8 cellular contexts compared by ENCODE assay signal in genomic region chr19:8512115-8512967, GRCh38. TPM values are rescaled to one million over a fixed set of nuclear protein-coding genes. Genes with fewer than 3 reads are reported as not detected.
DNase-seq lines count a peak whose midpoint lies in the region; ATAC-seq, FAIRE-seq and TF ChIP-seq lines count a peak whose summit lies in the region.

No MANE protein-coding gene starts in this region.

- H3K18ac ChIP-seq in H1 (ENCODE audit: extremely low read depth, low read length): peak overlapping the region; percentile 65

- H2BK15ac ChIP-seq in H1 (ENCODE audit: low read length): peak overlapping the region; percentile 90

- WGBS in H1 (ENCODE audit: extremely low coverage in 1 of 2, insufficient coverage in 1 of 2, insufficient read length in 1 of 2, insufficient replicate concordance in 2 of 2, low coverage in 1 of 2, low lambda C conversion rate in 2 of 2, missing lambda C conversion rate in 1 of 2), 2 experiments: 83% methylated on average over 22 of the region's 22 CpGs; no CpG with 5 or more reads in 1 of the 2 experiments
- 84 to 91% (median 85%) methylated on average over 21 to 22 of the region's 22 CpGs for WGBS in spleen, 5 donors
- WGBS in lower leg skin, 2 donors: 70 to 79% methylated on average over 20 to 22 of the region's 22 CpGs

- H3K4me2 ChIP-seq in PC-3 (ENCODE audit: low read length) (peak overlapping the region; percentile 78), H1 (ENCODE audit: insufficient read depth in 1 of 2, low read depth in 2 of 2, low read length in 2 of 2) (peak overlapping the region; percentile 43 to 69)

- no peak overlapping the region for H2BK120ac ChIP-seq in H1 (replicated peaks; ENCODE audit: low read depth, low read length)

- peak overlapping the region; percentile 38; the same call in 1 of the 2 replicates for H4K8ac ChIP-seq in H1 (ENCODE audit: extremely low read depth, insufficient read depth, low read length)

- no peak overlapping the region for H3K9ac ChIP-seq in PC-3 (ENCODE audit: low read length)
- H3K9ac ChIP-seq in H1 (replicated peaks in 1 of 4; ENCODE audit: extremely low read depth in 1 of 4, low read depth in 3 of 4, low read length in 3 of 4): peak overlapping the region in 1 of 4 experiments; percentile 44; a peak in 2 of 7 replicates

- no peak overlapping the region for H2BK20ac ChIP-seq in H1 (ENCODE audit: low read length)

- H3K9me2 ChIP-seq in PC-3 (replicated peaks; ENCODE audit: low read length): no peaks in the 10 kb centered on the region

- H3F3A ChIP-seq in PC-3 (ENCODE audit: low read length, unreplicated experiment): no peaks in the 10 kb centered on the region

- peak overlapping the region; percentile 21 for H4K5ac ChIP-seq in H1 (ENCODE audit: insufficient read length, low read depth, low read length)

- CTCF ChIA-PET in PC-3 (lab: Charles Lee) (interaction anchor here (0.5 kb wide), 1 partner anchor 41 kb away, joined by 5 read pairs; no protein-coding TSS in a partner anchor), H1 (lab: Charles Lee; ENCODE audit: partially characterized antibody) (interaction anchor here (0.6 to 1.8 kb wide), 6 partner anchors 12 to 1097 kb away, joined by 3 to 15 read pairs (median 4); no protein-coding TSS in a partner anchor)

- ATAC-seq in activated T-cell treated with anti-CD3 and anti-CD28 coated beads, Interleukin-2, amount 50 U/mL, for 72 hours (replicated peaks in 1 of 2): no peak
- no peak for ATAC-seq in activated T-cell treated with anti-CD3 and anti-CD28 coated beads, Interleukin-2, amount 50 U/mL, for 4 hours
- ATAC-seq in PC-3 (no peak), HG03095 (IDR thresholded peaks at IDR 0.05; ENCODE audit: unreplicated experiment) (no peak), GM21367 (IDR thresholded peaks at IDR 0.05; ENCODE audit: unreplicated experiment) (no peak)

- DNase-seq in activated T-cell treated with anti-CD3 and anti-CD28 coated beads, Interleukin-2, amount 50 U/mL, for 72 hours: peak; percentile 43
- no peak for DNase-seq in activated T-cell treated with anti-CD3 and anti-CD28 coated beads, Interleukin-2, amount 50 U/mL, for 4 hours
- DNase-seq in PC-3: peak; percentile 61
- peak; percentile 58 to 84 for DNase-seq in H1 (ENCODE audit: low read depth in 1 of 2, low spot score in 2 of 2)
- DNase-seq in spleen: no peak
- no peak for DNase-seq in lower leg skin (ENCODE audit: low spot score in 2 of 2)

- BruUV-seq in PC-3 (replicated peaks; lab: Mats Ljungman, UMichigan): no TSS peak

- peaks cover 4% of the 10 kb centered on the region; the same call in 1 of the 2 replicates for H3K23me2 ChIP-seq in H1 (ENCODE audit: low read depth, low read length)

- peak overlapping the region; percentile 88 for H2BK12ac ChIP-seq in H1 (ENCODE audit: low read depth, low read length)

- no peaks in the 10 kb centered on the region for H4K20me1 ChIP-seq in PC-3 (ENCODE audit: low read length)
- no peaks in the 10 kb centered on the region for H4K20me1 ChIP-seq in H1 (replicated peaks in 1 of 2; ENCODE audit: control insufficient read depth in 1 of 2, insufficient read depth in 2 of 2, low read length in 2 of 2)

- H2BK5ac ChIP-seq in H1 (ENCODE audit: low read depth, low read length): peak overlapping the region; percentile 91

- no peak for TF ChIP-seq RAD21 in H1 (IDR thresholded peaks at IDR 0.05 in 1 of 2, conservative IDR thresholded peaks at IDR 0.05 in 1 of 2; ENCODE audit: low read depth in 2 of 2, low read length in 2 of 2)

- H3K56ac ChIP-seq in H1 (replicated peaks; ENCODE audit: insufficient read length, low read depth, low read length): no peak overlapping the region

- H3K4me3 Mint-ChIP-seq in activated T-cell treated with anti-CD3 and anti-CD28 coated beads, Interleukin-2, amount 50 U/mL, for 72 hours: peak overlapping the region; percentile 61 to 86
- H3K4me3 Mint-ChIP-seq in activated T-cell treated with anti-CD3 and anti-CD28 coated beads, Interleukin-2, amount 50 U/mL, for 4 hours: no peak overlapping the region

- H3K27ac Mint-ChIP-seq in activated T-cell treated with anti-CD3 and anti-CD28 coated beads, Interleukin-2, amount 50 U/mL, for 72 hours: no peak overlapping the region

- TF ChIP-seq POLR2A in H1 (IDR thresholded peaks at IDR 0.05; ENCODE audit: control extremely low read depth in 1 of 2, low read depth in 2 of 2, low read length in 2 of 2) (no peak), spleen (IDR thresholded peaks at IDR 0.05) (no peak), lower leg skin (IDR thresholded peaks at IDR 0.05) (no peak)

- H3K27me3 ChIP-seq in PC-3 (ENCODE audit: low read length) (no peaks in the 10 kb centered on the region), H1 (replicated peaks in 1 of 4; ENCODE audit: control insufficient read depth in 3 of 4, extremely low read depth in 1 of 4, insufficient read depth in 3 of 4, low read length in 3 of 4) (no peaks in the 10 kb centered on the region), spleen (replicated peaks in 1 of 7) (no peaks in the 10 kb centered on the region)

- peaks cover 0 to 2% of the 10 kb centered on the region in 2 donors for H3K36me3 Mint-ChIP-seq in activated T-cell treated with anti-CD3 and anti-CD28 coated beads, Interleukin-2, amount 50 U/mL, for 72 hours (ENCODE audit: insufficient read depth in 2 of 2)
- H3K36me3 Mint-ChIP-seq in activated T-cell treated with anti-CD3 and anti-CD28 coated beads, Interleukin-2, amount 50 U/mL, for 4 hours (ENCODE audit: insufficient read depth): no peaks in the 10 kb centered on the region

- H3K4me1 ChIP-seq in PC-3 (ENCODE audit: insufficient read depth, low read length): peaks cover 9% of the 10 kb centered on the region
- H3K4me1 ChIP-seq in H1 (replicated peaks in 1 of 4; ENCODE audit: control insufficient read depth in 3 of 4, insufficient read depth in 4 of 4, low read length in 3 of 4): peaks cover 0 to 14% (median 8%) of the 10 kb centered on the region in 4 experiments; a peak in 6 of 7 replicates
- peaks cover 20 to 62% (median 50%) of the 10 kb centered on the region in 6 donors for H3K4me1 ChIP-seq in spleen

- peak overlapping the region; percentile 62 for H4K91ac ChIP-seq in H1 (replicated peaks; ENCODE audit: insufficient read length, low read length)

- no peak overlapping the region for H3K4me3 ChIP-seq in PC-3 (ENCODE audit: low read length)
- peak overlapping the region in 2 of 4 experiments; percentile 26 to 76; a peak in 3 of 8 replicates for H3K4me3 ChIP-seq in H1 (ENCODE audit: extremely low read depth in 1 of 4, insufficient read depth in 2 of 4, low read depth in 3 of 4, low read length in 4 of 4)
- peak overlapping the region in 1 of 8 donors; percentile 71 for H3K4me3 ChIP-seq in spleen
- H3K4me3 ChIP-seq in lower leg skin (ENCODE audit: low read depth, poor library complexity, severe bottlenecking): no peak overlapping the region

- H3K36me3 ChIP-seq in PC-3 (ENCODE audit: low read depth, low read length) (no peaks in the 10 kb centered on the region), H1 (ENCODE audit: control insufficient read depth in 2 of 4, insufficient read depth in 4 of 4, low read length in 3 of 4) (peaks cover 0 to 9% (median 0%) of the 10 kb centered on the region in 4 experiments; a peak in 2 of 8 replicates), spleen (peaks cover 0 to 32% (median 5%) of the 10 kb centered on the region in 6 donors)

- H3K27ac ChIP-seq in PC-3 (ENCODE audit: low read length) (no peak overlapping the region), H1 (ENCODE audit: low read depth, low read length) (0 out of 2 replicates have a peak overlapping the region, but pooled peaks have one; percentile 21), spleen (peak overlapping the region; percentile 96 to 99 (median 98))

- intact Hi-C loops in PC-3 (cut with micrococcal nuclease) (no loop called here), spleen (cut with DNase I; ENCODE audit: low total_unique reads) (loop anchor here (10.0 kb wide), 1 partner anchor 158 kb away; no protein-coding TSS in a partner anchor), lower leg skin (cut with DNase I; ENCODE audit: low total_unique reads) (no loop called here)

- H3K79me1 ChIP-seq in H1 (ENCODE audit: low read depth, low read length): peaks cover 3% of the 10 kb centered on the region; the same call in 1 of the 2 replicates

- FAIRE-seq in H1 (lab: Jason Lieb, UNC): peak; percentile 84

- peak overlapping the region; percentile 70 for H2AK5ac ChIP-seq in H1 (ENCODE audit: low read depth, low read length)

- peak overlapping the region; percentile 32 for H3K4ac ChIP-seq in H1 (replicated peaks; ENCODE audit: insufficient read length, low read depth, low read length)

- H3K9me3 ChIP-seq in PC-3 (ENCODE audit: low read length) (no peaks in the 10 kb centered on the region), H1 (ENCODE audit: insufficient read depth in 2 of 2, low read depth in 1 of 2, low read length in 1 of 2) (no peaks in the 10 kb centered on the region), spleen (no peaks in the 10 kb centered on the region)

- no peaks in the 10 kb centered on the region for H3K9me3 Mint-ChIP-seq in activated T-cell treated with anti-CD3 and anti-CD28 coated beads, Interleukin-2, amount 50 U/mL, for 72 hours
- H3K9me3 Mint-ChIP-seq in activated T-cell treated with anti-CD3 and anti-CD28 coated beads, Interleukin-2, amount 50 U/mL, for 4 hours: no peaks in the 10 kb centered on the region

- no peaks in the 10 kb centered on the region for H3K27me3 Mint-ChIP-seq in activated T-cell treated with anti-CD3 and anti-CD28 coated beads, Interleukin-2, amount 50 U/mL, for 72 hours (ENCODE audit: low read depth)
- H3K27me3 Mint-ChIP-seq in activated T-cell treated with anti-CD3 and anti-CD28 coated beads, Interleukin-2, amount 50 U/mL, for 4 hours (ENCODE audit: low read depth): no peaks in the 10 kb centered on the region

- POLR2A ChIA-PET in PC-3 (lab: Charles Lee; ENCODE audit: unreplicated experiment): interaction anchor here (1.8 kb wide), 1 partner anchor 99 kb away, joined by 11 read pairs; the partner anchor contains the start of gene MARCHF2
- POLR2A ChIA-PET in H1 (lab: Charles Lee; ENCODE audit: partially characterized antibody): interaction anchor here (0.6 to 4.5 kb wide), 11 partner anchors 8 to 159 kb away, joined by 3 to 73 read pairs (median 4); no protein-coding TSS in a partner anchor

- H3K23ac ChIP-seq in H1 (ENCODE audit: insufficient read length): no peak overlapping the region

- no peak for TF ChIP-seq EP300 in H1 (IDR thresholded peaks at IDR 0.05; ENCODE audit: borderline replicate concordance in 1 of 2, low read depth in 2 of 2, low read length in 2 of 2)

- H2AFZ ChIP-seq in PC-3 (ENCODE audit: low read length): no peak overlapping the region
- no peak overlapping the region for H2AFZ ChIP-seq in H1 (ENCODE audit: low read length)

- H3K79me2 ChIP-seq in PC-3 (ENCODE audit: low read length) (no peaks in the 10 kb centered on the region), H1 (ENCODE audit: control insufficient read depth in 1 of 2, insufficient read depth in 2 of 2, low read length in 2 of 2) (no peaks in the 10 kb centered on the region)

- H3K14ac ChIP-seq in H1 (ENCODE audit: insufficient read length): no peak overlapping the region

- TF ChIP-seq CTCF in PC-3 (conservative IDR thresholded peaks at IDR 0.05; ENCODE audit: low read depth, low read length): no peak
- no peak for TF ChIP-seq CTCF in H1 (IDR thresholded peaks at IDR 0.05; ENCODE audit: control extremely low read depth in 1 of 3, insufficient read depth in 1 of 3, low read depth in 1 of 3, low read length in 3 of 3)
- no peak for TF ChIP-seq CTCF in spleen (IDR thresholded peaks at IDR 0.05 in 8 of 11, conservative IDR thresholded peaks at IDR 0.05 in 3 of 11)
- no peak for TF ChIP-seq CTCF in lower leg skin (IDR thresholded peaks at IDR 0.05)

- peaks cover 49% of the 10 kb centered on the region for H3K4me1 Mint-ChIP-seq in activated T-cell treated with anti-CD3 and anti-CD28 coated beads, Interleukin-2, amount 50 U/mL, for 72 hours (ENCODE audit: low read depth)
- H3K4me1 Mint-ChIP-seq in activated T-cell treated with anti-CD3 and anti-CD28 coated beads, Interleukin-2, amount 50 U/mL, for 4 hours (ENCODE audit: low read depth): peaks cover 38% of the 10 kb centered on the region

RNA-seq across cellular contexts. Expression of gene ZNF414, which starts 1.6 kb away (rescaled TPM):
- total RNA-seq in activated T-cell treated with anti-CD3 and anti-CD28 coated beads, Interleukin-2, amount 50 U/mL, for 72 hours: 10 to 100 TPM; 25.7 to 29.9 TPM
- 10 to 100 TPM; 27.8 to 31.2 (median 29.4) TPM for total RNA-seq in activated T-cell treated with anti-CD3 and anti-CD28 coated beads, Interleukin-2, amount 50 U/mL, for 4 hours
- 4.6 and 4.7 TPM in 2 replicates for total RNA-seq in PC-3 (2014; rRNA removed)
- total RNA-seq in H1 (2021; fragmentation: NEBNext Ultra II Directional; extraction: Animal tissue kit (Norgen Biotek cat#: 25700)): 23.6 and 26.8 TPM in 2 replicates
- polyA plus RNA-seq in H1 (2011; rRNA removed): 9.7 and 21.4 TPM in 2 replicates
- polyA plus RNA-seq in H1 (2011; cell fraction: cytosol; rRNA removed): 8.3 TPM
- polyA plus RNA-seq in H1 (2011; cell fraction: nucleus; rRNA removed): 27.5 TPM
- polyA plus RNA-seq in H1 (2012, experiment 1 of 2): 9.8 to 38.9 TPM (median 29.3 TPM) in 4 replicates
- 39.1 TPM for polyA plus RNA-seq in H1 (2012, experiment 2 of 2)
- 25.1 TPM for polyA plus RNA-seq in H1 (2013, experiment 1 of 2)
- polyA plus RNA-seq in H1 (2013, experiment 2 of 2): 24.7 TPM
- 3.3 and 5.1 TPM in 2 replicates for polyA minus RNA-seq in H1 (2011; rRNA and poly(A)+ RNA removed)
- 21.7 TPM for polyA minus RNA-seq in H1 (2011; cell fraction: cytosol; rRNA and poly(A)+ RNA removed)
- 17.1 TPM for polyA minus RNA-seq in H1 (2011; cell fraction: nucleus; rRNA and poly(A)+ RNA removed)
- 10 to 100 TPM; 12.0 to 31.0 (median 26.6) TPM for total RNA-seq in spleen
- polyA plus RNA-seq in spleen: 10 to 100 TPM; 12.7 to 31.7 (median 15.8) TPM
- total RNA-seq in lower leg skin: 10 to 100 TPM; 14.8 to 42.2 (median 18.8) TPM

RNA-seq across cellular contexts. Expression of gene PRAM1, which starts 9.9 kb away (rescaled TPM):
- total RNA-seq in activated T-cell treated with anti-CD3 and anti-CD28 coated beads, Interleukin-2, amount 50 U/mL, for 72 hours: 1 to 10 TPM; 1.3 to 1.9 TPM
- under 1 TPM in 1 of 3 donors, not detected in 2; 0.13 TPM for total RNA-seq in activated T-cell treated with anti-CD3 and anti-CD28 coated beads, Interleukin-2, amount 50 U/mL, for 4 hours
- total RNA-seq in PC-3 (2014; rRNA removed) (0.52 TPM in 1 of 2 replicates, not detected in the other), spleen (10 to 100 TPM in 6 of 7 donors, 1 to 10 TPM in 1; 7.1 to 36.5 (median 15.1) TPM), lower leg skin (under 1 TPM in 3 of 4 donors, not detected in 1; 0.16 to 0.59 (median 0.30) TPM)
- 0.23 and 0.43 TPM in 2 replicates for total RNA-seq in H1 (2021; fragmentation: NEBNext Ultra II Directional; extraction: Animal tissue kit (Norgen Biotek cat#: 25700))
- polyA plus RNA-seq in H1 (2011; rRNA removed) (0.06 and 0.17 TPM in 2 replicates), spleen (10 to 100 TPM in 2 of 3 donors, 1 to 10 TPM in 1; 2.4 to 23.0 (median 22.0) TPM)
- polyA plus RNA-seq in H1 (2011; cell fraction: cytosol; rRNA removed): 0.21 TPM
- polyA plus RNA-seq in H1 (2011; cell fraction: nucleus; rRNA removed): 0.83 TPM
- polyA plus RNA-seq in H1 (2012, experiment 1 of 2): 0.21 to 0.47 TPM (median 0.39 TPM) in 4 replicates
- not detected for polyA plus RNA-seq in H1 (2012, experiment 2 of 2)
- polyA plus RNA-seq in H1 (2013, experiment 1 of 2): 0.24 TPM
- polyA plus RNA-seq in H1 (2013, experiment 2 of 2): 0.31 TPM
- polyA minus RNA-seq in H1 (2011; rRNA and poly(A)+ RNA removed): not detected in 2 replicates
- not detected for polyA minus RNA-seq in H1 (2011; cell fraction: cytosol; rRNA and poly(A)+ RNA removed)
- not detected for polyA minus RNA-seq in H1 (2011; cell fraction: nucleus; rRNA and poly(A)+ RNA removed)

Comparison
In these comparisons a context has a peak if more than half of its experiments do, and no peak if none do; other contexts are left out.
1. DNase-seq: peak in activated T-cell treated with anti-CD3 and anti-CD28 coated beads, Interleukin-2, amount 50 U/mL, for 72 hours (2 of 2), PC-3 (single experiment) and H1 (2 of 2); none in activated T-cell treated with anti-CD3 and anti-CD28 coated beads, Interleukin-2, amount 50 U/mL, for 4 hours (single experiment), spleen (single experiment) and lower leg skin (0 of 2).